In the genomic region with DNA sequence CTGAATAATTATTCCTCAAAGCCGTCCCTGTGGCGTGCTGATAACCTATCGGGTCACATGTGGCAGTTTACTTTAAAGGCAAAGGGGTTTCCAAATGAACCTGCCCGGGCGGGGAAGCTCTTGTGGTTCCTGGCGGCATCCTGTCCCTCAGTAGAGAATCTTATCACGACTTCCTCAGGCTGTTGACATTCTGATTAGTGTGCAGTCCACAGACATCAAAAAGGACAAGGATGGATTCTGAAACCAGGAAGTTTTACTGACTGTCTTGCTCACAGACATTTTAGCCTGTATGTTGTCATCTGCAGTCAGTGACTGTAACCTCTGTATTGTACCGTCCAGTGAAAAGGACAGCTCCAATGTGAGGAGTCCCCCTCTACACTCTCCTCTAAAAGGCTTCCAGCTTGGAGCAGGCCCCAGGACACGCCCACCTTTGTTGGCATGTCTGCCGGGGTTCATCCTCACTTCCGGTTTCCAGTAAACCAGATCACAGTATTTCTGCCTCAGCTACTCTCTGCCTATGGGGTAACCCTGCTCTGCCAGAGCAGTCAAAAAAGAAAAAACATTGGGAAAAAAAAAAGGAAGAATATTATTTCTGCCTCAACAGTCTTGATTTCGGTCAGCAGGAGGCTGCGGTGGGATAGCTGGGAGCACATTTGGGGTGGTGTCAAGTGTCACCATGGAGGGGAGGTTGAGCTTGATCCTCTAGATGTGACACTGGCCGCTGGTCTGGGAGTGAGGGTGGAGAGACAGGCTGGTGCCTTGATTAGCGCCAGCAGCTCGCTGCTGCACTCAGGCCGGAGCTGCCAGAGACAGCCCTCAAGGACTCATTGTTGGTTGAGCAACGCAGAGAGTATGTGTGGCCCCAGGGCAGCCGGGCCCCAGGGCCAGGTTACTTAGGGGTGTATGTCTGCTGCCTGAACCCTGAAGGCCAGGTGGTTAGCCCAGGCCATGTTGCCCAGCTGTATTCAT, we compare ENCODE assay signal across 8 cellular contexts.
A peak's percentile ranks its signal among the peaks of the same experiment; 100 is the strongest.
DNase-seq lines count a peak whose midpoint lies in the region; ATAC-seq lines count a peak whose summit lies in the region.

No MANE protein-coding gene starts in this region.

- H3K9me3 ChIP-seq in skeletal muscle satellite cell (replicated peaks; ENCODE audit: low read length) = no peaks in the 10 kb centered on the region

- CTCF ChIA-PET in activated CD8-positive, alpha-beta memory T cell treated with anti-CD3 and anti-CD28 coated beads, Interleukin-2, amount 10 ng/mL, durations not matched to agents 7 days and 5 days (lab: Charles Lee) = interaction anchor here (0.7 to 1.8 kb wide), 6 partner anchors 33 to 415 kb away, joined by 3 to 7 read pairs (median 4); no protein-coding TSS in a partner anchor

- no peaks in the 10 kb centered on the region for H3K36me3 ChIP-seq in skeletal muscle satellite cell (ENCODE audit: insufficient read depth, low read length)

- peaks cover 24% of the 10 kb centered on the region for H3K4me1 Mint-ChIP-seq in activated CD8-positive, alpha-beta memory T cell treated with anti-CD3 and anti-CD28 coated beads, Interleukin-2, amount 10 ng/mL, durations not matched to agents 7 days and 5 days

- peaks cover 3% of the 10 kb centered on the region for H3K36me3 Mint-ChIP-seq in activated CD8-positive, alpha-beta memory T cell treated with anti-CD3 and anti-CD28 coated beads, Interleukin-2, amount 10 ng/mL, durations not matched to agents 7 days and 5 days

- no peaks in the 10 kb centered on the region for H3K27me3 ChIP-seq in skeletal muscle satellite cell (ENCODE audit: control insufficient read depth, insufficient read depth, low read length)

- H3K4me3 Mint-ChIP-seq in activated CD8-positive, alpha-beta memory T cell treated with anti-CD3 and anti-CD28 coated beads, Interleukin-2, amount 10 ng/mL, durations not matched to agents 7 days and 5 days = no peak overlapping the region

- peak overlapping the region; percentile 24 for H3K9ac ChIP-seq in skeletal muscle satellite cell (ENCODE audit: low read depth, low read length)

- peaks cover 17% of the 10 kb centered on the region for H3K4me1 ChIP-seq in skeletal muscle satellite cell (ENCODE audit: control insufficient read depth, insufficient read depth, low read length)

- H3K4me3 ChIP-seq in Jurkat, Clone E6-1 (ENCODE audit: low read length) = peak overlapping the region; percentile 22
- H3K4me3 ChIP-seq in skeletal muscle satellite cell (ENCODE audit: low read length) = no peak overlapping the region

- intact Hi-C loops in Right ventricle myocardium inferior (cut with DNase I) = no loop called here

- peak; percentile 99 for DNase-seq in Jurkat, Clone E6-1 (ENCODE audit: low read depth, low spot score)
- peak; percentile 77 for DNase-seq in activated CD8-positive, alpha-beta memory T cell treated with anti-CD3 and anti-CD28 coated beads, Interleukin-2, amount 10 ng/mL, durations not matched to agents 7 days and 5 days
- no peak for DNase-seq in Right ventricle myocardium inferior (ENCODE audit: missing footprints)
- DNase-seq in DMS53 (lab: John Stamatoyannopoulos, UW) = no peak

- H3K27me3 Mint-ChIP-seq in activated CD8-positive, alpha-beta memory T cell treated with anti-CD3 and anti-CD28 coated beads, Interleukin-2, amount 10 ng/mL, durations not matched to agents 7 days and 5 days = no peaks in the 10 kb centered on the region

- no peak overlapping the region for H3K4me2 ChIP-seq in skeletal muscle satellite cell (ENCODE audit: low read length)

- peak; percentile 77 for ATAC-seq in activated CD8-positive, alpha-beta memory T cell treated with anti-CD3 and anti-CD28 coated beads, Interleukin-2, amount 10 ng/mL, durations not matched to agents 7 days and 5 days
- ATAC-seq in Right ventricle myocardium inferior (peak; percentile 36), HG02759 (IDR thresholded peaks at IDR 0.05; ENCODE audit: unreplicated experiment) (no peak), GM19463 (IDR thresholded peaks at IDR 0.05; ENCODE audit: unreplicated experiment) (no peak), GM19452 (IDR thresholded peaks at IDR 0.05; ENCODE audit: unreplicated experiment) (no peak)

- peak overlapping the region; percentile 54 for H3K27ac Mint-ChIP-seq in activated CD8-positive, alpha-beta memory T cell treated with anti-CD3 and anti-CD28 coated beads, Interleukin-2, amount 10 ng/mL, durations not matched to agents 7 days and 5 days

- H3K9me3 Mint-ChIP-seq in activated CD8-positive, alpha-beta memory T cell treated with anti-CD3 and anti-CD28 coated beads, Interleukin-2, amount 10 ng/mL, durations not matched to agents 7 days and 5 days (ENCODE audit: low read depth) = no peaks in the 10 kb centered on the region

Comparison
In these comparisons a context has a peak if more than half of its experiments do, and no peak if none do; other contexts are left out.
1. DNase-seq: peak in Jurkat, Clone E6-1 (single experiment) and activated CD8-positive, alpha-beta memory T cell treated with anti-CD3 and anti-CD28 coated beads, Interleukin-2, amount 10 ng/mL, durations not matched to agents 7 days and 5 days (single experiment); none in Right ventricle myocardium inferior (single experiment) and DMS53 (single experiment).
2. ATAC-seq: peak in activated CD8-positive, alpha-beta memory T cell treated with anti-CD3 and anti-CD28 coated beads, Interleukin-2, amount 10 ng/mL, durations not matched to agents 7 days and 5 days (single experiment) and Right ventricle myocardium inferior (single experiment); none in HG02759 (single experiment), GM19463 (single experiment) and GM19452 (single experiment).